10 cellular contexts compared by ENCODE assay signal in the genomic region with DNA sequence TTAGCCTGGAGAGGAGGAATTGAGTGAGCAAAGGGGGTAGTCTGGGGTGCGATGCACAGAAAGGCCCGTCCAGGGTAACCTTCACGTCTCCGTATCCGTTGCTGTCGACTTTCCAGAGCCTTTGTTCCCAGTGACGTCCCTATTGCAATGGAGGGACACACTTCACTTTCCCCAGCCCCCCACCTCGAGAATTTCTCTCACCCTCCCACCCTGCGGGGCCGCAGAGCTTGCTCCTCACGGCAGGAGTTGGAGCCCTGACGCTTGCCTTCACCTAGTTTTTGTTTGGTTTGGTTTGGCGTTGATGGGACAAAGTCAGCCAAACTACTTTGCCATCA. TPM values are rescaled to one million over a fixed set of nuclear protein-coding genes. Genes with fewer than 3 reads are reported as not detected.
DNase-seq lines count a peak whose midpoint lies in the region; ATAC-seq and TF ChIP-seq lines count a peak whose summit lies in the region.
"Had no signal": no experiment of that assay in that cellular context is flagged by ENCODE, and none has a peak within 500 bp of the region (broad histone marks: within the 10 kb centered on the region; RNA-seq: fewer than 3 reads in every experiment).

No MANE protein-coding gene starts in this region.

- H3K27me3 ChIP-seq in AG04450 (ENCODE audit: control insufficient read depth, insufficient read depth, low read length) (no peaks in the 10 kb centered on the region), MM.1S (replicated peaks; ENCODE audit: insufficient read depth, low read length) (no peaks in the 10 kb centered on the region), esophagus (ENCODE audit: control insufficient read depth in 1 of 2, insufficient read depth in 2 of 2, low read length in 2 of 2) (peaks cover 0 to 3% of the 10 kb centered on the region in 2 donors), neural cell (ENCODE audit: insufficient read depth, low read depth, low read length) (peaks cover 33% of the 10 kb centered on the region)
- H3K27me3 ChIP-seq: adrenal gland had no signal

- H3K9me2 ChIP-seq in MM.1S (replicated peaks; ENCODE audit: insufficient read depth, low read length) (no peaks in the 10 kb centered on the region), neural cell (ENCODE audit: insufficient read depth, low read length) (no peaks in the 10 kb centered on the region)

- H3K4me3 ChIP-seq in AG04450 (ENCODE audit: low read depth, low read length) = peak overlapping the region; percentile 84
- peak overlapping the region; percentile 63 for H3K4me3 ChIP-seq in MM.1S (ENCODE audit: low read length)
- peak overlapping the region; percentile 65 to 95 for H3K4me3 ChIP-seq in esophagus (ENCODE audit: low read depth in 1 of 2, low read length in 2 of 2)
- peak overlapping the region; percentile 87 for H3K4me3 ChIP-seq in neural cell (ENCODE audit: low read length)

- peaks cover 27% of the 10 kb centered on the region for H3K4me1 ChIP-seq in MM.1S (ENCODE audit: low read length)
- peaks cover 0 to 8% of the 10 kb centered on the region in 2 donors for H3K4me1 ChIP-seq in esophagus (ENCODE audit: control insufficient read depth in 2 of 2, insufficient read depth in 2 of 2, low read length in 1 of 2)

- H3K4me2 ChIP-seq in MM.1S (ENCODE audit: low read depth, low read length) (peak overlapping the region; percentile 79; the same call in 1 of the 2 replicates), neural cell (ENCODE audit: low read length) (no peak overlapping the region)

- H3F3A ChIP-seq in MM.1S (ENCODE audit: insufficient read depth, low read length) (peaks cover 3% of the 10 kb centered on the region; the same call in 1 of the 2 replicates), neural cell (ENCODE audit: insufficient read depth, low read length, poor library complexity, severe bottlenecking) (no peaks in the 10 kb centered on the region)

- H4K20me1 ChIP-seq in MM.1S (ENCODE audit: insufficient read depth, low read length) (no peaks in the 10 kb centered on the region), neural cell (ENCODE audit: insufficient read depth) (no peaks in the 10 kb centered on the region)

- H3K9ac ChIP-seq in MM.1S (ENCODE audit: low read length) = no peak overlapping the region
- no peak overlapping the region for H3K9ac ChIP-seq in neural cell (ENCODE audit: low read length)

- CTCF ChIA-PET in AG04450 (lab: Charles Lee) = no interaction called here

- no peak for TF ChIP-seq EP300 in neural cell (conservative IDR thresholded peaks at IDR 0.05; ENCODE audit: poor library complexity, severe bottlenecking)

- ATAC-seq in HG02852 (IDR thresholded peaks at IDR 0.05; ENCODE audit: unreplicated experiment) = no peak
- ATAC-seq in GM19023 (IDR thresholded peaks at IDR 0.05; ENCODE audit: unreplicated experiment) = no peak

- no peak for TF ChIP-seq RAD21 in neural cell (conservative IDR thresholded peaks at IDR 0.05)

- H3K36me3 ChIP-seq in MM.1S (replicated peaks; ENCODE audit: insufficient read depth, low read length) (no peaks in the 10 kb centered on the region), esophagus (ENCODE audit: control insufficient read depth in 2 of 2, insufficient read depth in 2 of 2, low read length in 1 of 2) (no peaks in the 10 kb centered on the region), neural cell (ENCODE audit: insufficient read depth, low read length) (no peaks in the 10 kb centered on the region)
- H3K36me3 ChIP-seq: adrenal gland had no signal

- no peak overlapping the region for H2AFZ ChIP-seq in MM.1S (ENCODE audit: low read length)
- no peak overlapping the region for H2AFZ ChIP-seq in neural cell (ENCODE audit: low read depth, low read length)

- DNase-seq in AG04450 (ENCODE audit: low read depth, low spot score) = no peak
- no peak for DNase-seq in MM.1S
- DNase-seq in stimulated activated naive CD4-positive, alpha-beta T cell (lab: John Stamatoyannopoulos, UW) = no peak
- no peak for DNase-seq in NCI-H524 treated with DMSO at 0.1 percent for 48 hours (lab: John Stamatoyannopoulos, UW)
- DNase-seq: T-helper 1 cell had no signal

- TF ChIP-seq CTCF in AG04450 (IDR thresholded peaks at IDR 0.05; ENCODE audit: low read depth, low read length) (no peak), MM.1S (IDR thresholded peaks at IDR 0.05; ENCODE audit: low read length) (no peak), neural cell (IDR thresholded peaks at IDR 0.05; ENCODE audit: poor library complexity, severe bottlenecking) (no peak)

- H3K27ac ChIP-seq in AG04450 (ENCODE audit: low read depth, low read length) (no peak overlapping the region), MM.1S (ENCODE audit: low read length) (no peak overlapping the region), esophagus (ENCODE audit: low read depth in 2 of 2, low read length in 1 of 2) (peak overlapping the region; percentile 53 to 78), neural cell (ENCODE audit: low read length) (no peak overlapping the region)

- H3K9me3 ChIP-seq in AG04450 (ENCODE audit: control insufficient read depth, insufficient read depth, low read length) = no peaks in the 10 kb centered on the region
- no peaks in the 10 kb centered on the region for H3K9me3 ChIP-seq in MM.1S (replicated peaks; ENCODE audit: insufficient read depth, low read length)
- no peaks in the 10 kb centered on the region for H3K9me3 ChIP-seq in esophagus (ENCODE audit: control insufficient read depth in 2 of 2, insufficient read depth in 1 of 2, low read depth in 1 of 2, low read length in 1 of 2)
- no peaks in the 10 kb centered on the region for H3K9me3 ChIP-seq in neural cell (ENCODE audit: low read length)
- H3K9me3 ChIP-seq: adrenal gland had no signal

- WGBS in esophagus, 2 donors = 17% methylated on average over 13 of the region's 13 CpGs

- POLR2A ChIA-PET in AG04450 (lab: Yijun Ruan, JAX) = no interaction called here

- H3K79me2 ChIP-seq in MM.1S (ENCODE audit: low read length) = no peaks in the 10 kb centered on the region
- no peaks in the 10 kb centered on the region for H3K79me2 ChIP-seq in neural cell (replicated peaks; ENCODE audit: insufficient read depth, low read length)

TF ChIP-seq in neural cell, 6 proteins besides CTCF, POLR2A, EP300 and RAD21:
- TF ChIP-seq EZH2 (IDR thresholded peaks at IDR 0.05; ENCODE audit: borderline replicate concordance, insufficient read depth, low read length, poor library complexity, severe bottlenecking) (no peak), POLR2AphosphoS5 (IDR thresholded peaks at IDR 0.05) (no peak), MXI1 (conservative IDR thresholded peaks at IDR 0.05; ENCODE audit: poor library complexity, severe bottlenecking) (no peak), SMC3 (conservative IDR thresholded peaks at IDR 0.05; ENCODE audit: poor library complexity) (no peak), TAF1 (IDR thresholded peaks at IDR 0.05; ENCODE audit: low read depth) (no peak)
- TF ChIP-seq, protein P1, sequence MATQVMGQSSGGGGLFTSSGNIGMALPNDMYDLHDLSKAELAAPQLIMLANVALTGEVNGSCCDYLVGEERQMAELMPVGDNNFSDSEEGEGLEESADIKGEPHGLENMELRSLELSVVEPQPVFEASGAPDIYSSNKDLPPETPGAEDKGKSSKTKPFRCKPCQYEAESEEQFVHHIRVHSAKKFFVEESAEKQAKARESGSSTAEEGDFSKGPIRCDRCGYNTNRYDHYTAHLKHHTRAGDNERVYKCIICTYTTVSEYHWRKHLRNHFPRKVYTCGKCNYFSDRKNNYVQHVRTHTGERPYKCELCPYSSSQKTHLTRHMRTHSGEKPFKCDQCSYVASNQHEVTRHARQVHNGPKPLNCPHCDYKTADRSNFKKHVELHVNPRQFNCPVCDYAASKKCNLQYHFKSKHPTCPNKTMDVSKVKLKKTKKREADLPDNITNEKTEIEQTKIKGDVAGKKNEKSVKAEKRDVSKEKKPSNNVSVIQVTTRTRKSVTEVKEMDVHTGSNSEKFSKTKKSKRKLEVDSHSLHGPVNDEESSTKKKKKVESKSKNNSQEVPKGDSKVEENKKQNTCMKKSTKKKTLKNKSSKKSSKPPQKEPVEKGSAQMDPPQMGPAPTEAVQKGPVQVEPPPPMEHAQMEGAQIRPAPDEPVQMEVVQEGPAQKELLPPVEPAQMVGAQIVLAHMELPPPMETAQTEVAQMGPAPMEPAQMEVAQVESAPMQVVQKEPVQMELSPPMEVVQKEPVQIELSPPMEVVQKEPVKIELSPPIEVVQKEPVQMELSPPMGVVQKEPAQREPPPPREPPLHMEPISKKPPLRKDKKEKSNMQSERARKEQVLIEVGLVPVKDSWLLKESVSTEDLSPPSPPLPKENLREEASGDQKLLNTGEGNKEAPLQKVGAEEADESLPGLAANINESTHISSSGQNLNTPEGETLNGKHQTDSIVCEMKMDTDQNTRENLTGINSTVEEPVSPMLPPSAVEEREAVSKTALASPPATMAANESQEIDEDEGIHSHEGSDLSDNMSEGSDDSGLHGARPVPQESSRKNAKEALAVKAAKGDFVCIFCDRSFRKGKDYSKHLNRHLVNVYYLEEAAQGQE (IDR thresholded peaks at IDR 0.05; ENCODE audit: borderline replicate concordance) = no peak

RNA-seq across cellular contexts. Expression of a gene that starts 0.6 kb away (rescaled TPM):
- polyA plus RNA-seq in AG04450 (2011; rRNA removed) = 55.9 and 67.5 TPM in 2 replicates
- 15.5 and 22.3 TPM in 2 replicates for polyA minus RNA-seq in AG04450 (2011; rRNA and poly(A)+ RNA removed)
- 10 to 100 TPM in 1 of 2 donors, 1 to 10 TPM in 1; 9.0 to 15.4 TPM for polyA plus RNA-seq in esophagus
- 14.7 and 16.8 TPM in 2 replicates for polyA plus RNA-seq in neural cell
- 17.8 and 18.8 TPM in 2 replicates for polyA minus RNA-seq in neural cell

Comparison
In these comparisons a context has a peak if more than half of its experiments do, and no peak if none do; other contexts are left out.
1. H3K27ac ChIP-seq: peak in esophagus (2 of 2); none in AG04450 (single experiment), MM.1S (single experiment) and neural cell (single experiment).
2. Peak in every context shown above with its lines, with median percentiles within 50 percentile points of each other: H3K4me3 ChIP-seq.